1 cellular context compared by ENCODE assay signal in genomic region chr9:136093995-136094881, GRCh38.
TF ChIP-seq lines count a peak whose summit lies in the region.

No MANE protein-coding gene starts in this region.

TF ChIP-seq in HepG2, 621 proteins besides CTCF, POLR2A, EP300 and RAD21 (continued from another document):
- TF ChIP-seq MYPOP (CRISPR knock-in tag; IDR thresholded peaks at IDR 0.05) (no peak; the same call in 1 of the 2 replicates), ZNF576 (CRISPR knock-in tag; IDR thresholded peaks at IDR 0.05) (no peak), MYC (CRISPR knock-in tag; IDR thresholded peaks at IDR 0.05; ENCODE audit: borderline replicate concordance) (peak; percentile 87), TIGD3 (CRISPR knock-in tag; IDR thresholded peaks at IDR 0.05; ENCODE audit: borderline replicate concordance) (no peak; the same call in 1 of the 2 replicates), ZNF512B (CRISPR knock-in tag; IDR thresholded peaks at IDR 0.05; ENCODE audit: borderline replicate concordance) (no peak), BRF2 (CRISPR knock-in tag; IDR thresholded peaks at IDR 0.05) (peak; percentile 36; the same call in 1 of the 2 replicates), ZNF580 (CRISPR knock-in tag; IDR thresholded peaks at IDR 0.05; ENCODE audit: borderline replicate concordance, low read depth) (no peak; the same call in 1 of the 2 replicates), ZNF205 (CRISPR knock-in tag; IDR thresholded peaks at IDR 0.05) (peak; percentile 69), HMGXB4 (CRISPR knock-in tag; IDR thresholded peaks at IDR 0.05; ENCODE audit: borderline replicate concordance in 1 of 2, low read depth in 1 of 2) (peak; percentile 49 to 50; a peak in 3 of 4 replicates), ZBTB34 (CRISPR knock-in tag; IDR thresholded peaks at IDR 0.05) (no peak; the same call in 1 of the 2 replicates), HNF4G (IDR thresholded peaks at IDR 0.05; ENCODE audit: borderline replicate concordance, low read depth, low read length) (0 out of 2 replicates have a peak, but pooled peaks have one; percentile 25), HNF4G (CRISPR knock-in tag; IDR thresholded peaks at IDR 0.05; ENCODE audit: borderline replicate concordance, low read depth) (no peak), EED (CRISPR knock-in tag; IDR thresholded peaks at IDR 0.05) (peak; percentile 35; the same call in 1 of the 2 replicates), FOXJ3 (CRISPR knock-in tag; IDR thresholded peaks at IDR 0.05; ENCODE audit: borderline replicate concordance) (no peak), ZNF709 (CRISPR knock-in tag; IDR thresholded peaks at IDR 0.05) (peak; percentile 61; the same call in 1 of the 2 replicates), PHF20 (CRISPR knock-in tag; IDR thresholded peaks at IDR 0.05) (0 out of 2 replicates have a peak, but pooled peaks have one; percentile 32), ZNF766 (CRISPR knock-in tag; IDR thresholded peaks at IDR 0.05; ENCODE audit: borderline replicate concordance) (0 out of 2 replicates have a peak, but pooled peaks have one; percentile 25), HDAC2 (CRISPR knock-in tag; IDR thresholded peaks at IDR 0.05) (peak; percentile 69), ZNF768 (CRISPR knock-in tag; IDR thresholded peaks at IDR 0.05) (peak; percentile 29), HDAC1 (CRISPR knock-in tag; IDR thresholded peaks at IDR 0.05) (peak; percentile 55), REPIN1 (CRISPR knock-in tag; IDR thresholded peaks at IDR 0.05; ENCODE audit: borderline replicate concordance, low read depth) (peak; percentile 50; the same call in 1 of the 2 replicates), SOX13 (IDR thresholded peaks at IDR 0.05) (no peak), SOX13 (CRISPR knock-in tag; conservative IDR thresholded peaks at IDR 0.05 in 1 of 2, IDR thresholded peaks at IDR 0.05 in 1 of 2) (no peak; a peak in 1 of 4 replicates), NR2F2 (IDR thresholded peaks at IDR 0.05; ENCODE audit: borderline replicate concordance, low read depth) (peak; percentile 22; the same call in 1 of the 2 replicates)
- TF ChIP-seq, protein P1, sequence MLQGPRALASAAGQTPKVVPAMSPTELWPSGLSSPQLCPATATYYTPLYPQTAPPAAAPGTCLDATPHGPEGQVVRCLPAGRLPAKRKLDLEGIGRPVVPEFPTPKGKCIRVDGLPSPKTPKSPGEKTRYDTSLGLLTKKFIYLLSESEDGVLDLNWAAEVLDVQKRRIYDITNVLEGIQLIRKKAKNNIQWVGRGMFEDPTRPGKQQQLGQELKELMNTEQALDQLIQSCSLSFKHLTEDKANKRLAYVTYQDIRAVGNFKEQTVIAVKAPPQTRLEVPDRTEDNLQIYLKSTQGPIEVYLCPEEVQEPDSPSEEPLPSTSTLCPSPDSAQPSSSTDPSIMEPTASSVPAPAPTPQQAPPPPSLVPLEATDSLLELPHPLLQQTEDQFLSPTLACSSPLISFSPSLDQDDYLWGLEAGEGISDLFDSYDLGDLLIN (CRISPR knock-in tag; IDR thresholded peaks at IDR 0.05; ENCODE audit: borderline replicate concordance): 0 out of 2 replicates have a peak, but pooled peaks have one; percentile 57
- TF ChIP-seq, protein P2, sequence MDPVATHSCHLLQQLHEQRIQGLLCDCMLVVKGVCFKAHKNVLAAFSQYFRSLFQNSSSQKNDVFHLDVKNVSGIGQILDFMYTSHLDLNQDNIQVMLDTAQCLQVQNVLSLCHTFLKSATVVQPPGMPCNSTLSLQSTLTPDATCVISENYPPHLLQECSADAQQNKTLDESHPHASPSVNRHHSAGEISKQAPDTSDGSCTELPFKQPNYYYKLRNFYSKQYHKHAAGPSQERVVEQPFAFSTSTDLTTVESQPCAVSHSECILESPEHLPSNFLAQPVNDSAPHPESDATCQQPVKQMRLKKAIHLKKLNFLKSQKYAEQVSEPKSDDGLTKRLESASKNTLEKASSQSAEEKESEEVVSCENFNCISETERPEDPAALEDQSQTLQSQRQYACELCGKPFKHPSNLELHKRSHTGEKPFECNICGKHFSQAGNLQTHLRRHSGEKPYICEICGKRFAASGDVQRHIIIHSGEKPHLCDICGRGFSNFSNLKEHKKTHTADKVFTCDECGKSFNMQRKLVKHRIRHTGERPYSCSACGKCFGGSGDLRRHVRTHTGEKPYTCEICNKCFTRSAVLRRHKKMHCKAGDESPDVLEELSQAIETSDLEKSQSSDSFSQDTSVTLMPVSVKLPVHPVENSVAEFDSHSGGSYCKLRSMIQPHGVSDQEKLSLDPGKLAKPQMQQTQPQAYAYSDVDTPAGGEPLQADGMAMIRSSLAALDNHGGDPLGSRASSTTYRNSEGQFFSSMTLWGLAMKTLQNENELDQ (CRISPR knock-in tag; IDR thresholded peaks at IDR 0.05; ENCODE audit: borderline replicate concordance): no peak
- TF ChIP-seq, protein P3, sequence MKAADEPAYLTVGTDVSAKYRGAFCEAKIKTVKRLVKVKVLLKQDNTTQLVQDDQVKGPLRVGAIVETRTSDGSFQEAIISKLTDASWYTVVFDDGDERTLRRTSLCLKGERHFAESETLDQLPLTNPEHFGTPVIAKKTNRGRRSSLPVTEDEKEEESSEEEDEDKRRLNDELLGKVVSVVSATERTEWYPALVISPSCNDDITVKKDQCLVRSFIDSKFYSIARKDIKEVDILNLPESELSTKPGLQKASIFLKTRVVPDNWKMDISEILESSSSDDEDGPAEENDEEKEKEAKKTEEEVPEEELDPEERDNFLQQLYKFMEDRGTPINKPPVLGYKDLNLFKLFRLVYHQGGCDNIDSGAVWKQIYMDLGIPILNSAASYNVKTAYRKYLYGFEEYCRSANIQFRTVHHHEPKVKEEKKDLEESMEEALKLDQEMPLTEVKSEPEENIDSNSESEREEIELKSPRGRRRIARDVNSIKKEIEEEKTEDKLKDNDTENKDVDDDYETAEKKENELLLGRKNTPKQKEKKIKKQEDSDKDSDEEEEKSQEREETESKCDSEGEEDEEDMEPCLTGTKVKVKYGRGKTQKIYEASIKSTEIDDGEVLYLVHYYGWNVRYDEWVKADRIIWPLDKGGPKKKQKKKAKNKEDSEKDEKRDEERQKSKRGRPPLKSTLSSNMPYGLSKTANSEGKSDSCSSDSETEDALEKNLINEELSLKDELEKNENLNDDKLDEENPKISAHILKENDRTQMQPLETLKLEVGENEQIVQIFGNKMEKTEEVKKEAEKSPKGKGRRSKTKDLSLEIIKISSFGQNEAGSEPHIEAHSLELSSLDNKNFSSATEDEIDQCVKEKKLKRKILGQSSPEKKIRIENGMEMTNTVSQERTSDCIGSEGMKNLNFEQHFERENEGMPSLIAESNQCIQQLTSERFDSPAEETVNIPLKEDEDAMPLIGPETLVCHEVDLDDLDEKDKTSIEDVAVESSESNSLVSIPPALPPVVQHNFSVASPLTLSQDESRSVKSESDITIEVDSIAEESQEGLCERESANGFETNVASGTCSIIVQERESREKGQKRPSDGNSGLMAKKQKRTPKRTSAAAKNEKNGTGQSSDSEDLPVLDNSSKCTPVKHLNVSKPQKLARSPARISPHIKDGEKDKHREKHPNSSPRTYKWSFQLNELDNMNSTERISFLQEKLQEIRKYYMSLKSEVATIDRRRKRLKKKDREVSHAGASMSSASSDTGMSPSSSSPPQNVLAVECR (CRISPR knock-in tag; IDR thresholded peaks at IDR 0.05; ENCODE audit: borderline replicate concordance): peak; percentile 3; the same call in 1 of the 2 replicates
